In genomic region chr18:4807495-4808293, GRCh38 we compare ENCODE assay signal across 17 cellular contexts.
"Had no signal": no experiment of that assay in that cellular context is flagged by ENCODE, and none has a peak within 500 bp of the region (broad histone marks: within the 10 kb centered on the region; RNA-seq: fewer than 3 reads in every experiment).

No MANE protein-coding gene starts in this region.

- H3K4me3 ChIP-seq: adrenal gland, gastroesophageal sphincter, lung, skin epidermis, transverse colon had no signal

- H3K36me3 ChIP-seq: adrenal gland, gastroesophageal sphincter, transverse colon had no signal

- H2AFZ ChIP-seq: parathyroid adenoma had no signal

- H3K27ac ChIP-seq: adrenal gland, gastroesophageal sphincter, parathyroid adenoma, skin epidermis, transverse colon had no signal

- H3K27me3 Mint-ChIP-seq: activated B cell treated with CpG ODN at 0.5 μM for 24 hours; central memory CD8-positive, alpha-beta T cell; dendritic cell treated with granulocyte-macrophage colony-stimulating factor and Interleukin-4, amounts not matched to agents 40 ng/mL and 50 ng/mL, for 4 days had no signal

- DNase-seq: activated B cell treated with CpG ODN at 0.5 μM for 24 hours; activated CD4-positive, alpha-beta T cell treated with anti-CD3 and anti-CD28 coated beads, Interleukin-2, amount 50 U/mL, for 1 hour; activated naive CD4-positive, alpha-beta T cell treated with anti-CD3 and anti-CD28 coated beads, Interleukin-2, amount 50 U/mL, for 16 hours; activated T-cell treated with anti-CD3 and anti-CD28 coated beads for 4 hours; adrenal gland; hippocampal formation; midbrain; transverse colon had no signal

- H3K79me2 ChIP-seq: parathyroid adenoma had no signal

- H3K27me3 ChIP-seq: adrenal gland, gastroesophageal sphincter, transverse colon had no signal

- H3K4me1 Mint-ChIP-seq: activated B cell treated with CpG ODN at 0.5 μM for 24 hours; central memory CD8-positive, alpha-beta T cell had no signal

- H3K4me3 Mint-ChIP-seq: activated B cell treated with CpG ODN at 0.5 μM for 24 hours; brain; central memory CD8-positive, alpha-beta T cell; dendritic cell treated with granulocyte-macrophage colony-stimulating factor and Interleukin-4, amounts not matched to agents 40 ng/mL and 50 ng/mL, for 4 days; T-helper 1 cell treated with Interleukin-12 subunit alpha and Interleukin-12 subunit beta and Interleukin-4 antibody, amounts not matched to agents 30 μg/mL and 1 μg/mL, for 36 hours had no signal

- H3K9ac ChIP-seq: parathyroid adenoma had no signal

- H3K4me1 ChIP-seq: adrenal gland, gastroesophageal sphincter, parathyroid adenoma, transverse colon had no signal

- ATAC-seq: gastroesophageal sphincter had no signal

- H3K9me3 ChIP-seq: adrenal gland, transverse colon had no signal

- H3K36me3 Mint-ChIP-seq: brain had no signal

- H3K27ac Mint-ChIP-seq: activated B cell treated with CpG ODN at 0.5 μM for 24 hours; activated T-helper 2 cell treated with anti-CD3 and anti-CD28 coated beads, Interferon-gamma antibody, Interleukin-2, Interleukin-4, amounts not matched to agents 10 μg/mL and 5 μg/mL and 100 μg/mL, durations not matched to agents 14 hours and 24 hours and 36 hours; dendritic cell treated with granulocyte-macrophage colony-stimulating factor and Interleukin-4, amounts not matched to agents 40 ng/mL and 50 ng/mL, for 4 days; T-helper 1 cell treated with Interleukin-12 subunit alpha and Interleukin-12 subunit beta and Interleukin-4 antibody, amounts not matched to agents 30 μg/mL and 1 μg/mL, for 36 hours had no signal
